17 cellular contexts compared by ENCODE assay signal in the genomic region with DNA sequence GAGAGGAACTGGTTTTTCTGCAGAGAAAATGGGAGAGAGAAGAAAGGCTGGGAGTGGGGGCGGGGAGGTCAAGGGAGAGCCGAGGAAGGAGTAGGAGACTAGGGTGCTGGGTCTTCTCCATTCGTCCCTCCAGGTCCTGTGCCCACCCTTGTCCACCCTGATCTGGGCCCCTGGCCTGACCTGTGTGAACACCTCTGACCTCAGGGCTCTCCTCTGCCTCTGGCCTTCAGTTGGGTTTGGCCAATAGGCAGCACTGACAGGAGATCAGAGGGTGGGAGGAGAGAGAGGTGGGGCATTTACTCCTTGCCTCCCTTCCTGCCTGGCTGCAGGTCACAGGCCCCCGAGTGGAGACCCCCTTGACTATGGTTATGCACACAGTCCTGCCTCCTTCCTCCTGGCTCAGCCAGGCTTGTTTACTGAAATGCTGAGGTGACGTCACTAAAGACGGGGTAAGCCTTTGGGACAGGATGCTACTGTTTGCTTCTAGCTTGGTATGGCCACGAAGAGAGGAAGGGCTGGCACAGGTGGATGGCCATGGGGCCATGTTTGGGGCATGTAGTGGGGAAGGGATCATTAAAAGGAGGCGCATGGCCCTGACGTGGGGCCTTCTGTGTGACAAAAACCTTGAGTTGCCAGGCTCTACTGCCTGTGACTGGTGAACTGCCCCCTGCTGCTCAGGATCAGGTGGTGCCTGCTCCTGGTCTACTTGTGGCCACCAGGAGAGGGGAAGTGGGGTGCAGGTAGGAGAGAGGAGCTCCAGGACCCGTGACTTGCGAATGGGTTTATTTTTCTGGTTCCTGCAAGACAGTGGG.
DNase-seq lines count a peak whose midpoint lies in the region; ATAC-seq and TF ChIP-seq lines count a peak whose summit lies in the region.
"Had no signal": no experiment of that assay in that cellular context is flagged by ENCODE, and none has a peak within 500 bp of the region (broad histone marks: within the 10 kb centered on the region; RNA-seq: fewer than 3 reads in every experiment).

No MANE protein-coding gene starts in this region.

- H3K9ac ChIP-seq in MM.1S (ENCODE audit: low read length): no peak overlapping the region
- H3K9ac ChIP-seq: GM23248 had no signal

- H3K27me3 ChIP-seq in MM.1S (replicated peaks; ENCODE audit: insufficient read depth, low read length): peaks cover 68% of the 10 kb centered on the region
- peaks cover 3 to 10% (median 7%) of the 10 kb centered on the region in 3 donors for H3K27me3 ChIP-seq in gastrocnemius medialis

- H3K4me1 ChIP-seq in MM.1S (ENCODE audit: low read length): no peaks in the 10 kb centered on the region
- H3K4me1 ChIP-seq in gastrocnemius medialis: no peaks in the 10 kb centered on the region
- H3K4me1 ChIP-seq: stomach had no signal

- TF ChIP-seq CTCF in MM.1S (IDR thresholded peaks at IDR 0.05; ENCODE audit: low read length): peak; percentile 14; the same call in 1 of the 2 replicates
- no peak for TF ChIP-seq CTCF in coronary artery (IDR thresholded peaks at IDR 0.05)
- no peak for TF ChIP-seq CTCF in gastrocnemius medialis (IDR thresholded peaks at IDR 0.05 in 4 of 5, conservative IDR thresholded peaks at IDR 0.05 in 1 of 5)

- no peaks in the 10 kb centered on the region for H4K20me1 ChIP-seq in MM.1S (ENCODE audit: insufficient read depth, low read length)

- H3K9me3 ChIP-seq in MM.1S (replicated peaks; ENCODE audit: insufficient read depth, low read length) (no peaks in the 10 kb centered on the region), gastrocnemius medialis (no peaks in the 10 kb centered on the region)
- H3K9me3 ChIP-seq: stomach had no signal

- H3K4me3 ChIP-seq in MM.1S (ENCODE audit: low read length) (no peak overlapping the region), coronary artery (no peak overlapping the region), gastrocnemius medialis (no peak overlapping the region)
- H3K4me3 ChIP-seq: GM23248, stomach had no signal

- intact Hi-C loops in gastrocnemius medialis (cut with DNase I; ENCODE audit: low total_unique reads): no loop called here

- no peak for ATAC-seq in GM19395 (IDR thresholded peaks at IDR 0.05; ENCODE audit: unreplicated experiment)
- no peak for ATAC-seq in gastrocnemius medialis
- ATAC-seq in HG02970 (IDR thresholded peaks at IDR 0.05; ENCODE audit: low FRiP score, unreplicated experiment): no peak
- ATAC-seq: left ventricle myocardium superior, Right ventricle myocardium inferior had no signal

- peak; percentile 8 for DNase-seq in stimulated activated CD4-positive, alpha-beta T cell treated with anti-CD3 and anti-CD28 coated beads, Interleukin-15, amount 100 ng/mL, for 24 hours
- no peak for DNase-seq in stimulated activated CD4-positive, alpha-beta T cell treated with anti-CD3 and anti-CD28 coated beads, Interleukin-4, amount 100 ng/mL, for 4 hours
- no peak for DNase-seq in MM.1S
- DNase-seq in coronary artery (ENCODE audit: low spot score): peak; percentile 50
- DNase-seq in gastrocnemius medialis: no peak
- no peak for DNase-seq in OCI-M2 (lab: John Stamatoyannopoulos, UW; ENCODE audit: unreplicated experiment)
- DNase-seq: activated CD4-positive, alpha-beta T cell treated with anti-CD3 and anti-CD28 coated beads, Interleukin-2, amount 10 ng/mL, durations not matched to agents 24 days and 14 days; activated T-cell treated with anti-CD3 and anti-CD28 coated beads, Interleukin-2, amount 50 U/mL, for 1 hour; effector CD8-positive, alpha-beta T cell; GM23248; left ventricle myocardium superior; NK-92 treated with Interleukin-12 subunit alpha and Interleukin-12 subunit beta, amount 100 ng/mL, for 24 hours; stimulated activated CD4-positive, alpha-beta T cell treated with anti-CD3 and anti-CD28 coated beads, Interleukin-12 subunit alpha, Interleukin-12 subunit beta, amount 100 ng/mL, for 4 hours; stomach had no signal

- H3K27ac ChIP-seq in MM.1S (ENCODE audit: low read length) (no peak overlapping the region), coronary artery (no peak overlapping the region), gastrocnemius medialis (no peak overlapping the region)
- H3K27ac ChIP-seq: GM23248, stomach had no signal

- H2AFZ ChIP-seq in MM.1S (ENCODE audit: low read length): no peak overlapping the region
- H2AFZ ChIP-seq: GM23248 had no signal

- no peaks in the 10 kb centered on the region for H3F3A ChIP-seq in MM.1S (ENCODE audit: insufficient read depth, low read length)

- TF ChIP-seq POLR2A in gastrocnemius medialis (IDR thresholded peaks at IDR 0.05): no peak

- in situ Hi-C loops in gastrocnemius medialis (cut with MboI; ENCODE audit: low sequenced_read_pairs in 4 of 4): no loop called here

- no peaks in the 10 kb centered on the region for H3K9me2 ChIP-seq in MM.1S (replicated peaks; ENCODE audit: insufficient read depth, low read length)

- no peaks in the 10 kb centered on the region for H3K36me3 ChIP-seq in MM.1S (replicated peaks; ENCODE audit: insufficient read depth, low read length)
- no peaks in the 10 kb centered on the region for H3K36me3 ChIP-seq in gastrocnemius medialis
- H3K36me3 ChIP-seq: stomach had no signal

- H3K4me2 ChIP-seq in MM.1S (ENCODE audit: low read depth, low read length): no peak overlapping the region

- no peaks in the 10 kb centered on the region for H3K79me2 ChIP-seq in MM.1S (ENCODE audit: low read length)

Comparison
In these comparisons a context has a peak if more than half of its experiments do, and no peak if none do; other contexts are left out.
1. DNase-seq: peak in stimulated activated CD4-positive, alpha-beta T cell treated with anti-CD3 and anti-CD28 coated beads, Interleukin-15, amount 100 ng/mL, for 24 hours (single experiment) and coronary artery (single experiment); none in stimulated activated CD4-positive, alpha-beta T cell treated with anti-CD3 and anti-CD28 coated beads, Interleukin-4, amount 100 ng/mL, for 4 hours (0 of 2), MM.1S (single experiment), gastrocnemius medialis (0 of 2) and OCI-M2 (single experiment).